Comparison of ENCODE assay signal across 2 cellular contexts in genomic region chr7:26853788-26854393, GRCh38.
TF ChIP-seq lines count a peak whose summit lies in the region.

No MANE protein-coding gene starts in this region.

TF ChIP-seq in H1, 55 proteins besides CTCF, POLR2A, EP300 and RAD21:
- TF ChIP-seq GABPA (IDR thresholded peaks at IDR 0.05; ENCODE audit: borderline replicate concordance, insufficient read depth, low read length) (no peak), CHD7 (IDR thresholded peaks at IDR 0.05; ENCODE audit: insufficient replicate concordance, low read length) (no peak), CHD1 (IDR thresholded peaks at IDR 0.05; ENCODE audit: low read depth, low read length) (no peak), TAF7 (optimal IDR thresholded peaks at IDR 0.05; ENCODE audit: borderline replicate concordance, low read depth, low read length) (no peak), BRCA1 (IDR thresholded peaks at IDR 0.05; ENCODE audit: low read depth, low read length) (no peak), ASH2L (IDR thresholded peaks at IDR 0.05; ENCODE audit: low read length) (no peak), HDAC6 (IDR thresholded peaks at IDR 0.05; ENCODE audit: low read depth, low read length) (no peak), SP4 (IDR thresholded peaks at IDR 0.05; ENCODE audit: low read length) (no peak), CEBPB (IDR thresholded peaks at IDR 0.05; ENCODE audit: low read depth, low read length) (no peak), YY1 (IDR thresholded peaks at IDR 0.05; ENCODE audit: low read depth, low read length) (no peak), SP1 (IDR thresholded peaks at IDR 0.05; ENCODE audit: low read depth, low read length) (no peak)

TF ChIP-seq in neural cell, 6 proteins besides CTCF, POLR2A, EP300 and RAD21:
- TF ChIP-seq SMC3 (conservative IDR thresholded peaks at IDR 0.05; ENCODE audit: poor library complexity) (peak; percentile 66), REST (IDR thresholded peaks at IDR 0.05; ENCODE audit: borderline replicate concordance) (no peak), EZH2 (IDR thresholded peaks at IDR 0.05; ENCODE audit: borderline replicate concordance, insufficient read depth, low read length, poor library complexity, severe bottlenecking) (no peak), POLR2AphosphoS5 (IDR thresholded peaks at IDR 0.05) (no peak)
